ENCODE assay signal across 1 cellular context in the genomic region with DNA sequence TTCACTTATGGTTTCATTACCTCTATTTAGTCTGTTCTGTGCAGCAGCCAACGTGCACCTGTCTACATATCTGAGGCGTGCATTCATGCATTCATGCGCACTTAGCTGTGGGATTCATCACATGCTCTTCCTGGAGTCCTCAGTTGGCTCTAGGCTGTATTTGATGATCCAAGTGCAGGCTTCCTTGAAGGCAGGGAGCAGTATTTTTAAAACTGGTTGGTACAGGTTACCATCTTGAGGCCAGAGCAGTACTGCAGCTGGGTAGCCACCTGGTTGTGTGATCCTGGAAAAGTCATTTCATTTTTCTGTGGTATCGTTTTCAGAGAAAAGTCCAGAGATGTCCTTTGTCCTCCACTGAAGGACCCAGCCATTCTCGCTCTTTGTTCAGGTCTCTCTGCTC.
A peak's percentile ranks its signal among the peaks of the same experiment; 100 is the strongest.
TF ChIP-seq lines count a peak whose summit lies in the region.

No MANE protein-coding gene starts in this region.

TF ChIP-seq in GM23338, 12 proteins besides CTCF, POLR2A, EP300 and RAD21:
- TF ChIP-seq, protein P1, sequence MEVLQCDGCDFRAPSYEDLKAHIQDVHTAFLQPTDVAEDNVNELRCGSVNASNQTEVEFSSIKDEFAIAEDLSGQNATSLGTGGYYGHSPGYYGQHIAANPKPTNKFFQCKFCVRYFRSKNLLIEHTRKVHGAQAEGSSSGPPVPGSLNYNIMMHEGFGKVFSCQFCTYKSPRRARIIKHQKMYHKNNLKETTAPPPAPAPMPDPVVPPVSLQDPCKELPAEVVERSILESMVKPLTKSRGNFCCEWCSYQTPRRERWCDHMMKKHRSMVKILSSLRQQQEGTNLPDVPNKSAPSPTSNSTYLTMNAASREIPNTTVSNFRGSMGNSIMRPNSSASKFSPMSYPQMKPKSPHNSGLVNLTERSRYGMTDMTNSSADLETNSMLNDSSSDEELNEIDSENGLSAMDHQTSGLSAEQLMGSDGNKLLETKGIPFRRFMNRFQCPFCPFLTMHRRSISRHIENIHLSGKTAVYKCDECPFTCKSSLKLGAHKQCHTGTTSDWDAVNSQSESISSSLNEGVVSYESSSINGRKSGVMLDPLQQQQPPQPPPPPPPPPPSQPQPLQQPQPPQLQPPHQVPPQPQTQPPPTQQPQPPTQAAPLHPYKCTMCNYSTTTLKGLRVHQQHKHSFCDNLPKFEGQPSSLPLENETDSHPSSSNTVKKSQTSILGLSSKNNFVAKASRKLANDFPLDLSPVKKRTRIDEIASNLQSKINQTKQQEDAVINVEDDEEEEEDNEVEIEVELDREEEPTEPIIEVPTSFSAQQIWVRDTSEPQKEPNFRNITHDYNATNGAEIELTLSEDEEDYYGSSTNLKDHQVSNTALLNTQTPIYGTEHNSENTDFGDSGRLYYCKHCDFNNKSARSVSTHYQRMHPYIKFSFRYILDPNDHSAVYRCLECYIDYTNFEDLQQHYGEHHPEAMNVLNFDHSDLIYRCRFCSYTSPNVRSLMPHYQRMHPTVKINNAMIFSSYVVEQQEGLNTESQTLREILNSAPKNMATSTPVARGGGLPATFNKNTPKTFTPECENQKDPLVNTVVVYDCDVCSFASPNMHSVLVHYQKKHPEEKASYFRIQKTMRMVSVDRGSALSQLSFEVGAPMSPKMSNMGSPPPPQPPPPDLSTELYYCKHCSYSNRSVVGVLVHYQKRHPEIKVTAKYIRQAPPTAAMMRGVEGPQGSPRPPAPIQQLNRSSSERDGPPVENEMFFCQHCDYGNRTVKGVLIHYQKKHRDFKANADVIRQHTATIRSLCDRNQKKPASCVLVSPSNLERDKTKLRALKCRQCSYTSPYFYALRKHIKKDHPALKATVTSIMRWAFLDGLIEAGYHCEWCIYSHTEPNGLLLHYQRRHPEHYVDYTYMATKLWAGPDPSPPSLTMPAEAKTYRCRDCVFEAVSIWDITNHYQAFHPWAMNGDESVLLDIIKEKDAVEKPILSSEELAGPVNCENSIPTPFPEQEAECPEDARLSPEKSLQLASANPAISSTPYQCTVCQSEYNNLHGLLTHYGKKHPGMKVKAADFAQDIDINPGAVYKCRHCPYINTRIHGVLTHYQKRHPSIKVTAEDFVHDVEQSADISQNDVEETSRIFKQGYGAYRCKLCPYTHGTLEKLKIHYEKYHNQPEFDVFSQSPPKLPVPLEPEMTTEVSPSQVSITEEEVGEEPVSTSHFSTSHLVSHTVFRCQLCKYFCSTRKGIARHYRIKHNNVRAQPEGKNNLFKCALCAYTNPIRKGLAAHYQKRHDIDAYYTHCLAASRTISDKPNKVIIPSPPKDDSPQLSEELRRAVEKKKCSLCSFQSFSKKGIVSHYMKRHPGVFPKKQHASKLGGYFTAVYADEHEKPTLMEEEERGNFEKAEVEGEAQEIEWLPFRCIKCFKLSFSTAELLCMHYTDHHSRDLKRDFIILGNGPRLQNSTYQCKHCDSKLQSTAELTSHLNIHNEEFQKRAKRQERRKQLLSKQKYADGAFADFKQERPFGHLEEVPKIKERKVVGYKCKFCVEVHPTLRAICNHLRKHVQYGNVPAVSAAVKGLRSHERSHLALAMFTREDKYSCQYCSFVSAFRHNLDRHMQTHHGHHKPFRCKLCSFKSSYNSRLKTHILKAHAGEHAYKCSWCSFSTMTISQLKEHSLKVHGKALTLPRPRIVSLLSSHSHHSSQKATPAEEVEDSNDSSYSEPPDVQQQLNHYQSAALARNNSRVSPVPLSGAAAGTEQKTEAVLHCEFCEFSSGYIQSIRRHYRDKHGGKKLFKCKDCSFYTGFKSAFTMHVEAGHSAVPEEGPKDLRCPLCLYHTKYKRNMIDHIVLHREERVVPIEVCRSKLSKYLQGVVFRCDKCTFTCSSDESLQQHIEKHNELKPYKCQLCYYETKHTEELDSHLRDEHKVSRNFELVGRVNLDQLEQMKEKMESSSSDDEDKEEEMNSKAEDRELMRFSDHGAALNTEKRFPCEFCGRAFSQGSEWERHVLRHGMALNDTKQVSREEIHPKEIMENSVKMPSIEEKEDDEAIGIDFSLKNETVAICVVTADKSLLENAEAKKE (CRISPR knock-in tag; IDR thresholded peaks at IDR 0.05), result 0 out of 2 replicates have a peak, but pooled peaks have one; percentile 20
- TF ChIP-seq, protein P2, sequence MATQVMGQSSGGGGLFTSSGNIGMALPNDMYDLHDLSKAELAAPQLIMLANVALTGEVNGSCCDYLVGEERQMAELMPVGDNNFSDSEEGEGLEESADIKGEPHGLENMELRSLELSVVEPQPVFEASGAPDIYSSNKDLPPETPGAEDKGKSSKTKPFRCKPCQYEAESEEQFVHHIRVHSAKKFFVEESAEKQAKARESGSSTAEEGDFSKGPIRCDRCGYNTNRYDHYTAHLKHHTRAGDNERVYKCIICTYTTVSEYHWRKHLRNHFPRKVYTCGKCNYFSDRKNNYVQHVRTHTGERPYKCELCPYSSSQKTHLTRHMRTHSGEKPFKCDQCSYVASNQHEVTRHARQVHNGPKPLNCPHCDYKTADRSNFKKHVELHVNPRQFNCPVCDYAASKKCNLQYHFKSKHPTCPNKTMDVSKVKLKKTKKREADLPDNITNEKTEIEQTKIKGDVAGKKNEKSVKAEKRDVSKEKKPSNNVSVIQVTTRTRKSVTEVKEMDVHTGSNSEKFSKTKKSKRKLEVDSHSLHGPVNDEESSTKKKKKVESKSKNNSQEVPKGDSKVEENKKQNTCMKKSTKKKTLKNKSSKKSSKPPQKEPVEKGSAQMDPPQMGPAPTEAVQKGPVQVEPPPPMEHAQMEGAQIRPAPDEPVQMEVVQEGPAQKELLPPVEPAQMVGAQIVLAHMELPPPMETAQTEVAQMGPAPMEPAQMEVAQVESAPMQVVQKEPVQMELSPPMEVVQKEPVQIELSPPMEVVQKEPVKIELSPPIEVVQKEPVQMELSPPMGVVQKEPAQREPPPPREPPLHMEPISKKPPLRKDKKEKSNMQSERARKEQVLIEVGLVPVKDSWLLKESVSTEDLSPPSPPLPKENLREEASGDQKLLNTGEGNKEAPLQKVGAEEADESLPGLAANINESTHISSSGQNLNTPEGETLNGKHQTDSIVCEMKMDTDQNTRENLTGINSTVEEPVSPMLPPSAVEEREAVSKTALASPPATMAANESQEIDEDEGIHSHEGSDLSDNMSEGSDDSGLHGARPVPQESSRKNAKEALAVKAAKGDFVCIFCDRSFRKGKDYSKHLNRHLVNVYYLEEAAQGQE (IDR thresholded peaks at IDR 0.05; ENCODE audit: unreplicated experiment), result no peak
TF ChIP-seq in GM23338: peak in this region for 1.
